In the genomic region with DNA sequence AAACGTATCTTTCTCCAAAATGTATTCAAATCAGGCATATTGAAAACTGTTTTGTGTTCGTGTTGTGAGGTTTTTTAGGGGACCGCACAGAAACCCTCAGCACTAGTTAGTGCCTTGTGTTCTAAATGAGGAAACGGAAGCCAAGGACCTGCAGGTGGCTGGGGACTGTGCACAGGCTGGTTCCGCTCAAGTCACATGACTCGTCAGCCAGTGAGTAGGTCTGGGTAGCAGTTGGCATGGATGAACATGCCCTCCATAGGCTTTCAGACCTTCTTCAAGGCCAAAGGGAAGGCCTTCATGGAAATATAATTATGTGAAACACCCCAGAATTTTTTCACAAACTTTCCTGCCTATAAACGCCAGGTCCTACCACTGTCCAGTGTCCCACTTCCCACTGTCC, we compare ENCODE assay signal across 24 cellular contexts.
"Had no signal": no experiment of that assay in that cellular context is flagged by ENCODE, and none has a peak within 500 bp of the region (broad histone marks: within the 10 kb centered on the region; RNA-seq: fewer than 3 reads in every experiment).

No MANE protein-coding gene starts in this region.

- H3K4me1 ChIP-seq: colonic mucosa, left lung, prostate gland, suprapubic skin, vagina had no signal

- H3K36me3 ChIP-seq: brain microvascular endothelial cell, colonic mucosa, left lung, prostate gland, suprapubic skin, vagina had no signal

- H3K4me3 ChIP-seq: colonic mucosa, left lung, prostate gland, suprapubic skin, vagina had no signal

- FAIRE-seq: small intestine had no signal

- ATAC-seq: activated naive CD8-positive, alpha-beta T cell treated with anti-CD3 and anti-CD28 coated beads, Interleukin-2, amount 50 U/mL, for 24 hours; left lung; right cardiac atrium; stimulated activated naive CD8-positive, alpha-beta T cell treated with anti-CD3 and anti-CD28 coated beads, Interleukin-15, amount 100 ng/mL, for 72 hours had no signal

- DNase-seq: activated CD4-positive, CD25-positive, alpha-beta regulatory T cell treated with anti-CD3 and anti-CD28 coated beads, Interleukin-2, amount 50 U/mL, for 72 hours; activated CD8-positive, alpha-beta memory T cell treated with anti-CD3 and anti-CD28 coated beads for 24 hours; activated CD8-positive, alpha-beta memory T cell treated with anti-CD3 and anti-CD28 coated beads, Interleukin-2, amount 50 U/mL, for 48 hours; activated effector memory CD4-positive, alpha-beta T cell treated with Interleukin-2 at 50 U/mL for 16 hours; activated naive CD4-positive, alpha-beta T cell treated with anti-CD3 and anti-CD28 coated beads, Interleukin-2, amount 10 ng/mL, durations not matched to agents 7 days and 5 days; activated naive CD8-positive, alpha-beta T cell treated with anti-CD3 and anti-CD28 coated beads, Interleukin-2, amount 50 U/mL, for 24 hours; activated T-cell treated with anti-CD3 and anti-CD28 coated beads, Interleukin-2, amount 50 U/mL, for 48 hours; anterior cingulate cortex; brain microvascular endothelial cell; colonic mucosa; foreskin melanocyte; glutamatergic neuron; hypothalamus; left lung; mammary epithelial cell; right cardiac atrium; stimulated activated CD4-positive, alpha-beta T cell treated with anti-CD3 and anti-CD28 coated beads, Interleukin-15, amount 100 ng/mL, for 24 hours; stimulated activated CD4-positive, alpha-beta T cell treated with anti-CD3 and anti-CD28 coated beads, Interleukin-2, amount 100 ng/mL, for 48 hours; stimulated activated naive CD8-positive, alpha-beta T cell treated with anti-CD3 and anti-CD28 coated beads, Interleukin-15, amount 100 ng/mL, for 72 hours; trophoblast cell had no signal

- H3K9me3 ChIP-seq: colonic mucosa, left lung, prostate gland, suprapubic skin, vagina had no signal

- H3K27ac ChIP-seq: brain microvascular endothelial cell, colonic mucosa, left lung, prostate gland, suprapubic skin, vagina had no signal

- H3K27me3 ChIP-seq: brain microvascular endothelial cell, colonic mucosa, vagina had no signal
